In the genomic region with DNA sequence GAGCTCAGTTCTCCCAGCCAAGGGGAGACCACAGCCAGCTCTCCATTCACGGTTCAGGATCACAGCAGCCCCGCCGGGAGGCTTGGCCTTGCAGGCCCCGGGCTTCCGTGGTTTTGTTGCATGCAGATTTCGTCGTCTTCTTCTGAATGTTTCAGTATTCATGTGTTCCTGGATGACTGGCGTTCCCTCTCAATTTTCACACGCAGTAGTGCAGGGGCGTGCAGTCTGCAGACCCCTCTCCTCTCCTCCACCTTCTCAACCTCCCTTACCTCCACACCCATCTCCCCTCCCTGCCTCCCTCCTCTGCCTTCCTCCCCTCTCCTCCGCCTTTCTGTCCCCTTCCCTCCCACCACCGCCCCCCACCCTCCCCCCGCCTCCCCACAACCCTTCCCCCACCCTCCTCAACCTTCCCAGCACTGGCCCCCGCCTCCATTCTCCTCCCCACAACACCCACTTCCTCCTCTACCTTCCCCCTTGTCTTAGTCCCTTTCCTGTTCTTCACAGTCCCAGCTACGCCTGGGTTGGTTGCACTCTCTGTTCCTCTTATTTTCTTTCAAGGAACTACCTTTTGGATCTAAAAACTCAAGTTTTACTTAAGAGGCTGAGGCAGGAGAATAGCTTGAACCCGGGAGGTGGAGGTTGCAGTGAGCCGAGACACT, we compare ENCODE assay signal across 8 cellular contexts. TPM values are rescaled to one million over a fixed set of nuclear protein-coding genes. Genes with fewer than 3 reads are reported as not detected.
DNase-seq lines count a peak whose midpoint lies in the region; ATAC-seq and TF ChIP-seq lines count a peak whose summit lies in the region.

No MANE protein-coding gene starts in this region.

- peaks cover 3% of the 10 kb centered on the region in 2 donors for H3K4me1 ChIP-seq in muscle layer of duodenum (ENCODE audit: control insufficient read depth in 1 of 2, insufficient read depth in 2 of 2, low read length in 2 of 2)

- TF ChIP-seq CTCF in GM12865 (IDR thresholded peaks at IDR 0.05; ENCODE audit: insufficient read depth, low read depth, low read length, missing control alignments) (no peak), type B pancreatic cell (conservative IDR thresholded peaks at IDR 0.05) (no peak)

- ATAC-seq in HG03565 (IDR thresholded peaks at IDR 0.05; ENCODE audit: unreplicated experiment) = no peak

- H3K27me3 ChIP-seq in muscle layer of duodenum (ENCODE audit: low read depth, low read length) = no peaks in the 10 kb centered on the region

- H3K36me3 ChIP-seq in muscle layer of duodenum (ENCODE audit: control insufficient read depth in 1 of 2, insufficient read depth in 2 of 2, low read length in 2 of 2) = no peaks in the 10 kb centered on the region

- no peaks in the 10 kb centered on the region for H3K36me3 Mint-ChIP-seq in IgD-negative memory B cell
- H3K36me3 Mint-ChIP-seq in type B pancreatic cell = no peaks in the 10 kb centered on the region

- H3K9me3 ChIP-seq in muscle layer of duodenum (ENCODE audit: control insufficient read depth in 1 of 2, low read length in 2 of 2) = no peaks in the 10 kb centered on the region

- DNase-seq in GM12865 (ENCODE audit: low read depth) = peak; percentile 90
- DNase-seq in activated effector memory CD4-positive, alpha-beta T cell treated with Interleukin-2 at 50 U/mL for 16 hours = peak; percentile 20
- DNase-seq in epidermal melanocyte (ENCODE audit: insufficient read length, low spot score) = no peak
- DNase-seq in type B pancreatic cell (ENCODE audit: extremely low spot score, unreplicated experiment) = no peak
- DNase-seq in SK-N-DZ (ENCODE audit: low spot score) = no peak

- H3K27ac ChIP-seq in muscle layer of duodenum (ENCODE audit: low read length) = peak overlapping the region; percentile 65

- H3K9me3 Mint-ChIP-seq in IgD-negative memory B cell (no peaks in the 10 kb centered on the region), type B pancreatic cell (no peaks in the 10 kb centered on the region)

- H3K4me1 Mint-ChIP-seq in IgD-negative memory B cell = peaks cover 23 to 32% (median 28%) of the 10 kb centered on the region in 3 donors
- H3K4me1 Mint-ChIP-seq in type B pancreatic cell (ENCODE audit: unreplicated experiment) = peaks cover 21% of the 10 kb centered on the region

- H3K4me3 Mint-ChIP-seq in IgD-negative memory B cell (peak overlapping the region; percentile 54 to 89 (median 70)), type B pancreatic cell (no peak overlapping the region)

- H3K4me3 ChIP-seq in GM12865 (ENCODE audit: low read depth, low read length) = peak overlapping the region; percentile 43
- H3K4me3 ChIP-seq in muscle layer of duodenum (ENCODE audit: low read depth in 1 of 2, low read length in 2 of 2) = no peak overlapping the region

- H3K27me3 Mint-ChIP-seq in IgD-negative memory B cell = no peaks in the 10 kb centered on the region
- H3K27me3 Mint-ChIP-seq in type B pancreatic cell = peaks cover 13% of the 10 kb centered on the region

- H3K27ac Mint-ChIP-seq in IgD-negative memory B cell = peak overlapping the region; percentile 18 to 92 (median 80)
- no peak overlapping the region for H3K27ac Mint-ChIP-seq in type B pancreatic cell

RNA-seq across cellular contexts. Expression of a gene that starts 8.4 kb away (rescaled TPM):
- 15.2 TPM for polyA plus RNA-seq in IgD-negative memory B cell
- 10.6 and 28.2 TPM in 2 replicates for total RNA-seq in type B pancreatic cell (ENCODE audit: low replicate concordance)
- polyA plus RNA-seq in SK-N-DZ (2014; cell fraction: cytosol; rRNA removed) = 19.8 TPM in 2 replicates
- polyA plus RNA-seq in SK-N-DZ (2014; cell fraction: nucleus; rRNA removed) = 23.4 and 29.2 TPM in 2 replicates

Comparison
In these comparisons a context has a peak if more than half of its experiments do, and no peak if none do; other contexts are left out.
1. DNase-seq: peak in GM12865 (single experiment) and activated effector memory CD4-positive, alpha-beta T cell treated with Interleukin-2 at 50 U/mL for 16 hours (single experiment); none in epidermal melanocyte (single experiment), type B pancreatic cell (single experiment) and SK-N-DZ (single experiment).